ENCODE assay signal across 20 cellular contexts in genomic region chr6:159974932-159975331, GRCh38. TPM values are rescaled to one million over a fixed set of nuclear protein-coding genes. Genes with fewer than 3 reads are reported as not detected.
DNase-seq lines count a peak whose midpoint lies in the region; ATAC-seq, FAIRE-seq and TF ChIP-seq lines count a peak whose summit lies in the region.
"Had no signal": no experiment of that assay in that cellular context is flagged by ENCODE, and none has a peak within 500 bp of the region (broad histone marks: within the 10 kb centered on the region; RNA-seq: fewer than 3 reads in every experiment).

No MANE protein-coding gene starts in this region.

- H3K9me3 Mint-ChIP-seq in stimulated activated naive CD8-positive, alpha-beta T cell treated with anti-CD3 and anti-CD28 coated beads, Interleukin-15, Interleukin-2, amounts not matched to agents 100 ng/mL and 50 ng/mL, for 24 hours = no peaks in the 10 kb centered on the region
- no peaks in the 10 kb centered on the region for H3K9me3 Mint-ChIP-seq in activated T-helper 17 cell treated with anti-CD3 and anti-CD28 coated beads, Interleukin-2, amount 50 U/mL, for 72 hours
- H3K9me3 Mint-ChIP-seq in nephron progenitor cell = no peaks in the 10 kb centered on the region
- H3K9me3 Mint-ChIP-seq: endodermal cell had no signal

- H3K27ac ChIP-seq in vagina = peak overlapping the region; percentile 76
- H3K27ac ChIP-seq: thoracic aorta had no signal

- FAIRE-seq in H54 (lab: Jason Lieb, UNC) = no peak
- FAIRE-seq: HepG2, islet of Langerhans had no signal

- H3K27ac Mint-ChIP-seq in stimulated activated naive CD8-positive, alpha-beta T cell treated with anti-CD3 and anti-CD28 coated beads, Interleukin-15, Interleukin-2, amounts not matched to agents 100 ng/mL and 50 ng/mL, for 24 hours = peak overlapping the region; percentile 93
- peak overlapping the region; percentile 49 for H3K27ac Mint-ChIP-seq in activated T-helper 17 cell treated with anti-CD3 and anti-CD28 coated beads, Interleukin-2, amount 50 U/mL, for 72 hours
- H3K27ac Mint-ChIP-seq in nephron progenitor cell = peak overlapping the region; percentile 41
- H3K27ac Mint-ChIP-seq: endodermal cell had no signal

- DNase-seq in stimulated activated naive CD8-positive, alpha-beta T cell treated with anti-CD3 and anti-CD28 coated beads, Interleukin-15, Interleukin-2, amounts not matched to agents 100 U/mL and 50 U/mL, for 24 hours = no peak
- DNase-seq in nephron progenitor cell (no peak), vagina (ENCODE audit: extremely low spot score in 2 of 2) (no peak), HuH-7.5 (ENCODE audit: low spot score) (no peak), H54 (ENCODE audit: insufficient read length, low spot score) (no peak)
- DNase-seq: activated CD4-positive, CD25-positive, alpha-beta regulatory T cell; activated CD8-positive, alpha-beta memory T cell treated with anti-CD3 and anti-CD28 coated beads, Interleukin-2, amount 50 U/mL, for 4 hours; central memory CD4-positive, alpha-beta T cell; endodermal cell; GF-D8; NCI-H2029; NCI-H510A treated with DMSO at 0.1 percent for 48 hours; Right ventricle myocardium superior had no signal

- H3K27me3 Mint-ChIP-seq in stimulated activated naive CD8-positive, alpha-beta T cell treated with anti-CD3 and anti-CD28 coated beads, Interleukin-15, Interleukin-2, amounts not matched to agents 100 ng/mL and 50 ng/mL, for 24 hours = no peaks in the 10 kb centered on the region
- H3K27me3 Mint-ChIP-seq in activated T-helper 17 cell treated with anti-CD3 and anti-CD28 coated beads, Interleukin-2, amount 50 U/mL, for 72 hours = no peaks in the 10 kb centered on the region
- H3K27me3 Mint-ChIP-seq in nephron progenitor cell (ENCODE audit: low read depth, poor library complexity) = no peaks in the 10 kb centered on the region

- H3K4me1 Mint-ChIP-seq in stimulated activated naive CD8-positive, alpha-beta T cell treated with anti-CD3 and anti-CD28 coated beads, Interleukin-15, Interleukin-2, amounts not matched to agents 100 ng/mL and 50 ng/mL, for 24 hours (ENCODE audit: low read depth) = peaks cover 97% of the 10 kb centered on the region
- peaks cover 73% of the 10 kb centered on the region for H3K4me1 Mint-ChIP-seq in activated T-helper 17 cell treated with anti-CD3 and anti-CD28 coated beads, Interleukin-2, amount 50 U/mL, for 72 hours
- H3K4me1 Mint-ChIP-seq in nephron progenitor cell = peaks cover 91% of the 10 kb centered on the region

- intact Hi-C loops in vagina (cut with DNase I) = no loop called here

- peaks cover 92% of the 10 kb centered on the region for H3K4me1 ChIP-seq in vagina

- peaks cover 65% of the 10 kb centered on the region for H3K36me3 Mint-ChIP-seq in stimulated activated naive CD8-positive, alpha-beta T cell treated with anti-CD3 and anti-CD28 coated beads, Interleukin-15, Interleukin-2, amounts not matched to agents 100 ng/mL and 50 ng/mL, for 24 hours (ENCODE audit: low read depth)
- H3K36me3 Mint-ChIP-seq in activated T-helper 17 cell treated with anti-CD3 and anti-CD28 coated beads, Interleukin-2, amount 50 U/mL, for 72 hours (ENCODE audit: low read depth) = peaks cover 31% of the 10 kb centered on the region
- peaks cover 5% of the 10 kb centered on the region for H3K36me3 Mint-ChIP-seq in nephron progenitor cell (ENCODE audit: low read depth)

- no peaks in the 10 kb centered on the region for H3K27me3 ChIP-seq in vagina

- no peak for TF ChIP-seq CTCF in nephron progenitor cell (IDR thresholded peaks at IDR 0.05)
- TF ChIP-seq CTCF in vagina (IDR thresholded peaks at IDR 0.05) = no peak

- no peak for TF ChIP-seq POLR2A in vagina (IDR thresholded peaks at IDR 0.05)
- TF ChIP-seq POLR2A in H54 (IDR thresholded peaks at IDR 0.05; ENCODE audit: low read depth, low read length) = no peak

- no peaks in the 10 kb centered on the region for H3K9me3 ChIP-seq in vagina
- H3K9me3 ChIP-seq: thoracic aorta had no signal

- peak overlapping the region; percentile 98 for H3K4me3 Mint-ChIP-seq in stimulated activated naive CD8-positive, alpha-beta T cell treated with anti-CD3 and anti-CD28 coated beads, Interleukin-15, Interleukin-2, amounts not matched to agents 100 ng/mL and 50 ng/mL, for 24 hours
- peak overlapping the region; percentile 97 for H3K4me3 Mint-ChIP-seq in activated T-helper 17 cell treated with anti-CD3 and anti-CD28 coated beads, Interleukin-2, amount 50 U/mL, for 72 hours
- H3K4me3 Mint-ChIP-seq in nephron progenitor cell = no peak overlapping the region
- H3K4me3 Mint-ChIP-seq: endodermal cell had no signal

- no peak for ATAC-seq in stimulated activated naive CD8-positive, alpha-beta T cell treated with anti-CD3 and anti-CD28 coated beads, Interleukin-15, Interleukin-2, amounts not matched to agents 100 U/mL and 50 U/mL, for 24 hours
- no peak for ATAC-seq in activated T-helper 17 cell treated with anti-CD3 and anti-CD28 coated beads, Interleukin-2, amount 50 U/mL, for 72 hours (replicated peaks)
- no peak for ATAC-seq in GM21381 (IDR thresholded peaks at IDR 0.05; ENCODE audit: unreplicated experiment)
- ATAC-seq: HepG2, sciatic nerve had no signal

- H3K4me3 ChIP-seq in vagina = no peak overlapping the region
- H3K4me3 ChIP-seq: thoracic aorta had no signal

- H3K36me3 ChIP-seq in vagina = no peaks in the 10 kb centered on the region
- H3K36me3 ChIP-seq: thoracic aorta had no signal

RNA-seq across cellular contexts. Expression of gene IGF2R, which starts 6.0 kb away (rescaled TPM):
- 10 to 100 TPM; 68.2 to 82.2 TPM for total RNA-seq in activated T-helper 17 cell treated with anti-CD3 and anti-CD28 coated beads, Interleukin-2, amount 50 U/mL, for 72 hours
- total RNA-seq in vagina = 73.4 TPM

Comparison
In these comparisons a context has a peak if more than half of its experiments do, and no peak if none do; other contexts are left out.
1. H3K27ac Mint-ChIP-seq: peak in every context shown above with its lines; median percentile 93 in stimulated activated naive CD8-positive, alpha-beta T cell treated with anti-CD3 and anti-CD28 coated beads, Interleukin-15, Interleukin-2, amounts not matched to agents 100 ng/mL and 50 ng/mL, for 24 hours; 49 in activated T-helper 17 cell treated with anti-CD3 and anti-CD28 coated beads, Interleukin-2, amount 50 U/mL, for 72 hours; 41 in nephron progenitor cell.